15 cellular contexts compared by ENCODE assay signal in the genomic region with DNA sequence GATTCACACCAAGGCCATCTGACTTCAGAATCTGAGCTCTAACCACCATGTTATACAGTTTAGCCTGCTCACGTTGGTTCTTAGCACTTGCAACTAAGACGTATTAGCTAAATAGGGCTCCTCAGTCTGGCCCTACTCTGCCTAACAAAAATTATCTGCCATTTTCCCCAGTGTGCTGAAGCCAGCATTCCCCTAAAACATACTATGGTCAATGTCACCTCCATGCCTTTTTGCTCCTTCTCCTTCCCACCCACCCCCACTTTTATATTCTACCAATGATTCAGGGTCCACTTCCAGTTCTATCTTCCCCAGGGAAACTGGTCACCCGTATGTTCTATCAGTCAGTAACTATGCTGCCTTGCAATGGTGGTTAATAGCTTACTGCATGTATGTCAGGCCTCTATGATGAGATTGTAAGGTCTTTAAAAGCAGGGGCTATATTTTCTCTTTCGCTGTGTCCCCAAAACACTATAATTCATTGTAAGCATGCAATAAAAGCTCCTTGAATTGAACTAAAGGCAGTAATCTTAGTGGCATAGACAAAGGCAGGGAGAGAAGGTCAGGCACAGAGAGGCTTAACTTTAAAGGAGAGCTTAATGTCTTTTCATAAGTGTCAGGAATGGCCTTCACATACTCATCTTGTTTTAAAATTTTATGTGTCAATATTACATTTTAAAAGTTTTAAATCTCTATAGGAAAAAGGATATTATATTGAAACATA. TPM values are rescaled to one million over a fixed set of nuclear protein-coding genes. Genes with fewer than 3 reads are reported as not detected.
DNase-seq lines count a peak whose midpoint lies in the region; ATAC-seq and TF ChIP-seq lines count a peak whose summit lies in the region.
"Had no signal": no experiment of that assay in that cellular context is flagged by ENCODE, and none has a peak within 500 bp of the region (broad histone marks: within the 10 kb centered on the region; RNA-seq: fewer than 3 reads in every experiment).

No MANE protein-coding gene starts in this region.

- no peaks in the 10 kb centered on the region for H3K27me3 Mint-ChIP-seq in activated T-cell treated with anti-CD3 and anti-CD28 coated beads, Interleukin-2, amount 50 U/mL, for 72 hours (ENCODE audit: low read depth)

- no peak overlapping the region for H2BK5ac ChIP-seq in mesenchymal stem cell (ENCODE audit: low read depth, low read length, poor library complexity, severe bottlenecking)

- H2AFZ ChIP-seq in mesenchymal stem cell (ENCODE audit: low read depth, low read length) = no peak overlapping the region

- H3K27ac ChIP-seq in breast epithelium (peak overlapping the region; percentile 64 to 85), mesenchymal stem cell (ENCODE audit: low read length, poor library complexity, severe bottlenecking) (no peak overlapping the region), thyroid gland (peak overlapping the region; percentile 77 to 96 (median 92))
- H3K27ac ChIP-seq: SK-N-MC had no signal

- H3K27me3 ChIP-seq in breast epithelium (no peaks in the 10 kb centered on the region), mesenchymal stem cell (ENCODE audit: control insufficient read depth in 1 of 2, insufficient read depth in 1 of 2, low read length in 2 of 2) (no peaks in the 10 kb centered on the region), thyroid gland (no peaks in the 10 kb centered on the region)

- no peak for ATAC-seq in activated T-cell treated with anti-CD3 and anti-CD28 coated beads, Interleukin-2, amount 50 U/mL, for 72 hours (replicated peaks in 1 of 2)
- no peak for ATAC-seq in GM19351 (IDR thresholded peaks at IDR 0.05; ENCODE audit: unreplicated experiment)
- ATAC-seq in GM21447 (IDR thresholded peaks at IDR 0.05; ENCODE audit: unreplicated experiment) = no peak
- ATAC-seq: left lobe of liver had no signal

- WGBS in mesenchymal stem cell = 94% methylated on average over 2 of the region's 4 CpGs
- 94 to 96% methylated on average over 4 of the region's 4 CpGs for WGBS in thyroid gland, 2 donors

- peak overlapping the region; percentile 75 to 91 for H3K4ac ChIP-seq in mesenchymal stem cell (ENCODE audit: low read depth in 1 of 2, low read length in 2 of 2)

- H3K4me1 ChIP-seq in breast epithelium (no peaks in the 10 kb centered on the region), mesenchymal stem cell (ENCODE audit: control insufficient read depth, insufficient read depth, low read depth, low read length) (peaks cover 7% of the 10 kb centered on the region), thyroid gland (peaks cover 24 to 36% of the 10 kb centered on the region in 2 donors)

- peak overlapping the region; percentile 91 for H2AK5ac ChIP-seq in mesenchymal stem cell (ENCODE audit: low read length, severe bottlenecking)

- H3K4me1 Mint-ChIP-seq in activated T-cell treated with anti-CD3 and anti-CD28 coated beads, Interleukin-2, amount 50 U/mL, for 72 hours (ENCODE audit: low read depth) = peaks cover 30% of the 10 kb centered on the region

- H3K79me1 ChIP-seq in mesenchymal stem cell (replicated peaks; ENCODE audit: low read length, poor library complexity, severe bottlenecking) = no peaks in the 10 kb centered on the region

- peak overlapping the region; percentile 85 for H3K9ac ChIP-seq in mesenchymal stem cell (ENCODE audit: low read length)

- H3K4me3 ChIP-seq in breast epithelium (no peak overlapping the region), mesenchymal stem cell (ENCODE audit: insufficient read depth in 1 of 2, low read depth in 1 of 2, low read length in 2 of 2) (no peak overlapping the region), thyroid gland (replicated peaks in 1 of 3) (no peak overlapping the region)
- H3K4me3 ChIP-seq: SK-N-MC had no signal

- peak overlapping the region in 1 of 2 experiments; percentile 94 for H2BK12ac ChIP-seq in mesenchymal stem cell (ENCODE audit: low read length in 2 of 2)

- intact Hi-C loops in breast epithelium (cut with DNase I; ENCODE audit: low total_unique reads) = no loop called here
- intact Hi-C loops in thyroid gland (cut with DNase I) = no loop called here

- peak overlapping the region in 1 of 2 experiments; percentile 40 for H3K23ac ChIP-seq in mesenchymal stem cell (ENCODE audit: low read length in 2 of 2)

- H4K91ac ChIP-seq in mesenchymal stem cell (ENCODE audit: low read length) = no peak overlapping the region

- peak overlapping the region; percentile 91 to 99 for H3K18ac ChIP-seq in mesenchymal stem cell (ENCODE audit: low read depth in 1 of 2, low read length in 2 of 2)

- H3K36me3 Mint-ChIP-seq in activated T-cell treated with anti-CD3 and anti-CD28 coated beads, Interleukin-2, amount 50 U/mL, for 72 hours (ENCODE audit: insufficient read depth in 2 of 2) = peaks cover 9 to 19% of the 10 kb centered on the region in 2 donors

- H2BK120ac ChIP-seq in mesenchymal stem cell (ENCODE audit: low read depth, low read length) = no peak overlapping the region

- H3K9me3 ChIP-seq in breast epithelium = no peaks in the 10 kb centered on the region
- H3K9me3 ChIP-seq in mesenchymal stem cell (ENCODE audit: control insufficient read depth, low read length) = no peaks in the 10 kb centered on the region
- H3K9me3 ChIP-seq in thyroid gland = no peaks in the 10 kb centered on the region

- peaks cover 4 to 5% of the 10 kb centered on the region in 2 donors for H3K9me3 Mint-ChIP-seq in activated T-cell treated with anti-CD3 and anti-CD28 coated beads, Interleukin-2, amount 50 U/mL, for 72 hours

- H2BK15ac ChIP-seq in mesenchymal stem cell (ENCODE audit: low read depth, poor library complexity, severe bottlenecking) = no peak overlapping the region

- peak overlapping the region; percentile 35 for H4K8ac ChIP-seq in mesenchymal stem cell (ENCODE audit: low read length)

- TF ChIP-seq CTCF in breast epithelium (IDR thresholded peaks at IDR 0.05) = no peak
- no peak for TF ChIP-seq CTCF in thyroid gland (IDR thresholded peaks at IDR 0.05)

- H3K36me3 ChIP-seq in breast epithelium (no peaks in the 10 kb centered on the region), mesenchymal stem cell (ENCODE audit: control insufficient read depth in 1 of 2, insufficient read depth in 2 of 2, low read depth in 1 of 2, low read length in 2 of 2) (no peaks in the 10 kb centered on the region), thyroid gland (no peaks in the 10 kb centered on the region)

- no peak for DNase-seq in activated T-cell treated with anti-CD3 and anti-CD28 coated beads, Interleukin-2, amount 50 U/mL, for 72 hours
- no peak for DNase-seq in activated T-cell treated with anti-CD3 and anti-CD28 coated beads, Interleukin-2, amount 50 U/mL, for 1 hour
- DNase-seq in breast epithelium (ENCODE audit: low spot score in 2 of 2) (no peak), mesenchymal stem cell (peak; percentile 10), thyroid gland (no peak), HCEC 1CT (no peak)
- DNase-seq: activated CD4-positive, alpha-beta T cell treated with anti-CD3 and anti-CD28 coated beads for 1 hour; activated effector memory CD4-positive, alpha-beta T cell treated with anti-CD3 and anti-CD28 coated beads, Interleukin-2, amount 50 U/mL, for 16 hours; central memory CD4-positive, alpha-beta T cell; NCI-H187 treated with DMSO at 0.1 percent for 48 hours had no signal

- no peak overlapping the region for H3K4me2 ChIP-seq in mesenchymal stem cell (ENCODE audit: low read length, poor library complexity, severe bottlenecking)

- no peak for TF ChIP-seq POLR2A in breast epithelium (IDR thresholded peaks at IDR 0.05)
- no peak for TF ChIP-seq POLR2A in thyroid gland (IDR thresholded peaks at IDR 0.05)

- H3K14ac ChIP-seq in mesenchymal stem cell (ENCODE audit: low read length in 2 of 2) = peak overlapping the region in 1 of 2 experiments; percentile 81

- H3K27ac Mint-ChIP-seq in activated T-cell treated with anti-CD3 and anti-CD28 coated beads, Interleukin-2, amount 50 U/mL, for 72 hours = peak overlapping the region; percentile 4

- no peak overlapping the region for H3K4me3 Mint-ChIP-seq in activated T-cell treated with anti-CD3 and anti-CD28 coated beads, Interleukin-2, amount 50 U/mL, for 72 hours

RNA-seq across cellular contexts. Expression of gene POPDC2, which starts 23.3 kb away (rescaled TPM):
- 1 to 10 TPM; 6.6 to 7.2 TPM for total RNA-seq in activated T-cell treated with anti-CD3 and anti-CD28 coated beads, Interleukin-2, amount 50 U/mL, for 72 hours
- total RNA-seq in breast epithelium (1 to 10 TPM; 1.1 to 7.9 (median 6.9) TPM), thyroid gland (1 to 10 TPM; 1.9 to 5.4 (median 4.6) TPM)
- 0.40 TPM for polyA plus RNA-seq in mesenchymal stem cell (2013, experiment 1 of 2)
- 0.45 TPM for polyA plus RNA-seq in mesenchymal stem cell (2013, experiment 2 of 2)

RNA-seq across cellular contexts. Expression of gene PLA1A, which starts 39.4 kb away (rescaled TPM):
- 1 to 10 TPM in 1 of 2 donors, under 1 TPM in 1; 0.79 to 1.2 TPM for total RNA-seq in activated T-cell treated with anti-CD3 and anti-CD28 coated beads, Interleukin-2, amount 50 U/mL, for 72 hours
- total RNA-seq in breast epithelium (1 to 10 TPM in 2 of 3 donors, under 1 TPM in 1; 0.59 to 4.9 (median 2.1) TPM), thyroid gland (1 to 10 TPM; 2.0 to 6.7 (median 3.9) TPM)
- 0.10 TPM for polyA plus RNA-seq in mesenchymal stem cell (2013, experiment 1 of 2)
- 0.12 TPM for polyA plus RNA-seq in mesenchymal stem cell (2013, experiment 2 of 2)
- total RNA-seq: A673 had no signal

RNA-seq across cellular contexts. Expression of gene COX17, which starts 40.2 kb away (rescaled TPM):
- 10 to 100 TPM; 58.5 to 63.9 TPM for total RNA-seq in activated T-cell treated with anti-CD3 and anti-CD28 coated beads, Interleukin-2, amount 50 U/mL, for 72 hours
- total RNA-seq in breast epithelium (10 to 100 TPM; 26.7 to 42.6 (median 33.4) TPM), thyroid gland (10 to 100 TPM; 12.8 to 73.0 (median 46.0) TPM)
- polyA plus RNA-seq in mesenchymal stem cell (2013, experiment 1 of 2) = 62.6 TPM
- 62.2 TPM for polyA plus RNA-seq in mesenchymal stem cell (2013, experiment 2 of 2)

RNA-seq across cellular contexts. Expression of gene ADPRH, which starts 57.8 kb away (rescaled TPM):
- 10 to 100 TPM in 1 of 2 donors, 1 to 10 TPM in 1; 6.3 to 13.8 TPM for total RNA-seq in activated T-cell treated with anti-CD3 and anti-CD28 coated beads, Interleukin-2, amount 50 U/mL, for 72 hours
- 10 to 100 TPM in 1 of 3 donors, 1 to 10 TPM in 2; 5.9 to 10.9 (median 9.8) TPM for total RNA-seq in breast epithelium
- 1.3 TPM for polyA plus RNA-seq in mesenchymal stem cell (2013, experiment 1 of 2)
- polyA plus RNA-seq in mesenchymal stem cell (2013, experiment 2 of 2) = 1.5 TPM
- 10 to 100 TPM in 3 of 4 donors, 1 to 10 TPM in 1; 8.7 to 16.0 (median 14.5) TPM for total RNA-seq in thyroid gland
